ENCODE assay signal across 10 cellular contexts in genomic region chr22:22709719-22710445, GRCh38.
A peak's percentile ranks its signal among the peaks of the same experiment; 100 is the strongest.
DNase-seq lines count a peak whose midpoint lies in the region; ATAC-seq and TF ChIP-seq lines count a peak whose summit lies in the region.
"Had no signal": no experiment of that assay in that cellular context is flagged by ENCODE, and none has a peak within 500 bp of the region (broad histone marks: within the 10 kb centered on the region; RNA-seq: fewer than 3 reads in every experiment).

No MANE protein-coding gene starts in this region.

- H3K4me2 ChIP-seq in DOHH2 (ENCODE audit: low read length): peak overlapping the region; percentile 97

- no CpG with 5 or more reads among the region's 4 CpGs for WGBS in right lobe of liver (ENCODE audit: insufficient coverage, low coverage, low lambda C conversion rate, missing lambda C conversion rate)
- WGBS in psoas muscle, 3 donors: 64 to 67% (median 67%) methylated on average over 4 of the region's 4 CpGs

- peaks cover 19% of the 10 kb centered on the region for H3K27me3 Mint-ChIP-seq in HFFc6 (ENCODE audit: insufficient read depth)

- peaks cover 6% of the 10 kb centered on the region; the same call in 1 of the 2 replicates for H3K79me2 ChIP-seq in DOHH2 (ENCODE audit: control insufficient read depth, low read length)

- H3F3A ChIP-seq in DOHH2 (ENCODE audit: control insufficient read depth, insufficient read depth): peaks cover 50% of the 10 kb centered on the region

- in situ Hi-C loops in astrocyte of the spinal cord (cut with HindIII; ENCODE audit: low sequenced_read_pairs): no loop called here

- DNase-seq in HFFc6 (no peak), astrocyte of the spinal cord (ENCODE audit: low read depth, low spot score) (no peak), right lobe of liver (peak; percentile 69 to 74 (median 69)), psoas muscle (no peak), EL (no peak)
- DNase-seq: GF-D8 had no signal

- H3K4me3 Mint-ChIP-seq in HFFc6: no peak overlapping the region

- no peaks in the 10 kb centered on the region for H4K20me1 ChIP-seq in DOHH2 (ENCODE audit: control insufficient read depth, insufficient read depth, low read depth, low read length)

- H3K9me3 ChIP-seq in DOHH2 (ENCODE audit: control insufficient read depth, insufficient read depth, low read length): no peaks in the 10 kb centered on the region
- no peaks in the 10 kb centered on the region for H3K9me3 ChIP-seq in right lobe of liver
- no peaks in the 10 kb centered on the region for H3K9me3 ChIP-seq in psoas muscle

- H3K4me1 ChIP-seq in DOHH2 (ENCODE audit: control insufficient read depth, low read length) (peaks cover 100% of the 10 kb centered on the region), right lobe of liver (peaks cover 0 to 4% (median 0%) of the 10 kb centered on the region in 4 donors), psoas muscle (no peaks in the 10 kb centered on the region)

- no peaks in the 10 kb centered on the region for H3K36me3 Mint-ChIP-seq in HFFc6 (ENCODE audit: low read depth)

- H3K27ac Mint-ChIP-seq in HFFc6: no peak overlapping the region

- H3K27ac ChIP-seq in DOHH2 (ENCODE audit: low read depth, low read length) (peak overlapping the region; percentile 99), right lobe of liver (peak overlapping the region in 1 of 3 donors; percentile 38), psoas muscle (no peak overlapping the region)
- H3K27ac ChIP-seq: epithelial cell of prostate had no signal

- intact Hi-C loops in right lobe of liver (cut with DNase I) (no loop called here), psoas muscle (cut with DNase I) (no loop called here)

- H3K9me2 ChIP-seq in DOHH2 (replicated peaks; ENCODE audit: control insufficient read depth, low read length): no peaks in the 10 kb centered on the region

- H3K36me3 ChIP-seq in DOHH2 (ENCODE audit: control insufficient read depth, low read length) (peaks cover 2% of the 10 kb centered on the region; the same call in 1 of the 2 replicates), right lobe of liver (no peaks in the 10 kb centered on the region), psoas muscle (ENCODE audit: insufficient read depth in 1 of 2, low read depth in 1 of 2) (no peaks in the 10 kb centered on the region)

- ATAC-seq in right lobe of liver (peak; percentile 83 to 92 (median 86)), psoas muscle (no peak), HG03045 (IDR thresholded peaks at IDR 0.05; ENCODE audit: unreplicated experiment) (no peak), GM19397 (IDR thresholded peaks at IDR 0.05; ENCODE audit: unreplicated experiment) (no peak)

- 0 out of 2 replicates have a peak overlapping the region, but pooled peaks have one; percentile 80 for H3K4me3 ChIP-seq in DOHH2 (ENCODE audit: low read length)
- H3K4me3 ChIP-seq in astrocyte of the spinal cord (ENCODE audit: low read depth, low read length): no peak overlapping the region
- no peak overlapping the region for H3K4me3 ChIP-seq in right lobe of liver
- H3K4me3 ChIP-seq in psoas muscle: no peak overlapping the region

- H3K9me3 Mint-ChIP-seq in HFFc6: no peaks in the 10 kb centered on the region

- TF ChIP-seq CTCF in DOHH2 (IDR thresholded peaks at IDR 0.05; ENCODE audit: low read depth, low read length, poor library complexity, severe bottlenecking) (peak; percentile 64), HFFc6 (IDR thresholded peaks at IDR 0.05) (peak; percentile 56), astrocyte of the spinal cord (IDR thresholded peaks at IDR 0.05; ENCODE audit: low read depth, low read length) (peak; percentile 14), right lobe of liver (IDR thresholded peaks at IDR 0.05) (peak; percentile 53 to 70 (median 60)), psoas muscle (IDR thresholded peaks at IDR 0.05) (no peak)

- TF ChIP-seq POLR2A in right lobe of liver (IDR thresholded peaks at IDR 0.05): no peak

- H3K4me1 Mint-ChIP-seq in HFFc6 (ENCODE audit: low read depth): no peaks in the 10 kb centered on the region

- H3K27me3 ChIP-seq in DOHH2 (ENCODE audit: control insufficient read depth, low read length): no peaks in the 10 kb centered on the region
- no peaks in the 10 kb centered on the region for H3K27me3 ChIP-seq in right lobe of liver
- peaks cover 0 to 6% (median 0%) of the 10 kb centered on the region in 3 donors for H3K27me3 ChIP-seq in psoas muscle (ENCODE audit: insufficient read depth in 3 of 3, low read length in 2 of 3)

Comparison
In these comparisons a context has a peak if more than half of its experiments do, and no peak if none do; other contexts are left out.
1. DNase-seq: peak in right lobe of liver (3 of 3); none in HFFc6 (single experiment), astrocyte of the spinal cord (single experiment), psoas muscle (0 of 2) and EL (single experiment).
2. ATAC-seq: peak in right lobe of liver (4 of 4); none in psoas muscle (0 of 4), HG03045 (single experiment) and GM19397 (single experiment).